23 cellular contexts compared by ENCODE assay signal in genomic region chr9:108219664-108220063, GRCh38.
"Had no signal": no experiment of that assay in that cellular context is flagged by ENCODE, and none has a peak within 500 bp of the region (broad histone marks: within the 10 kb centered on the region; RNA-seq: fewer than 3 reads in every experiment).

No MANE protein-coding gene starts in this region.

- H3K27ac ChIP-seq: pancreas, right lobe of liver, testis, tibial artery, upper lobe of left lung had no signal

- H3K36me3 ChIP-seq: left lung, pancreas, right lobe of liver, tibial artery, upper lobe of left lung had no signal

- DNase-seq: caudate nucleus; cerebellar nuclear complex; cortex of kidney; effector CD4-positive, alpha-beta T cell; foreskin melanocyte; glutamatergic neuron; left lung; mesendoderm; midbrain; naive thymus-derived CD8-positive, alpha-beta T cell; nephron progenitor cell; retina; right lobe of liver; stimulated activated CD4-positive, alpha-beta T cell treated with anti-CD3 and anti-CD28 coated beads, Interleukin-2, amount 100 ng/mL, for 24 hours; stimulated activated CD4-positive, alpha-beta T cell treated with anti-CD3 and anti-CD28 coated beads, Interleukin-4, amount 100 ng/mL, for 24 hours; stimulated activated naive CD4-positive, alpha-beta T cell treated with Interleukin-2 at 50 U/mL for 16 hours; substantia nigra; testis; tibial artery; upper lobe of left lung had no signal

- H3K4me3 ChIP-seq: left lung, pancreas, right lobe of liver, testis, tibial artery, upper lobe of left lung had no signal

- H3K27me3 ChIP-seq: left lung, pancreas, right lobe of liver, testis, tibial artery, upper lobe of left lung had no signal

- H3K4me1 ChIP-seq: left lung, pancreas, right lobe of liver, tibial artery, upper lobe of left lung had no signal

- FAIRE-seq: keratinocyte, pancreas, urothelium cell line had no signal

- H3K9me3 ChIP-seq: left lung, pancreas, right lobe of liver, testis, tibial artery, upper lobe of left lung had no signal
